ENCODE assay signal across 8 cellular contexts in the genomic region with DNA sequence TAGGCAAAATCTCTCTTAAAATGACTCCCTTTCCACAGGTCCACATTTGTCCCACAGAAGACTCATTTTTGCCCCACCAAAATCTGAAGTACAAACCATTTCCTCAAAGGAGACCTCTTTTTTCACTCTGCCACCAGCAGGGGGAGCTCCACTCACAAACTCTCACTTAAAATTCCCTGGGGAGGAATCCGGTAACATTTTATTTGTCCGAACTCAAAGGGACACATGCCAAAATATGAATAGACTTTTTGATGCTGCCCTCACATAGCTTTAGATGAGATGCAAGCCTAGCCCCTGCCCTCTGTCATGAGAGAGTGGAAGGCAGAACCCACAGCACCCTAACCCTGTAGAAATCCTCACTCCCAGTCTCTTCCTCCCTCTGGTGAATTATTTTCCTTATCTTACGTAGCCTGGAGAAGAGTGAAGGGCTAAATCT. TPM values are rescaled to one million over a fixed set of nuclear protein-coding genes. Genes with fewer than 3 reads are reported as not detected.
DNase-seq lines count a peak whose midpoint lies in the region; ATAC-seq and FAIRE-seq lines count a peak whose summit lies in the region.

No MANE protein-coding gene starts in this region.

- intact Hi-C loops in Right ventricle myocardium superior (cut with DNase I) (loop anchor here (5.0 kb wide), 2 partner anchors 135 to 290 kb away; no protein-coding TSS in a partner anchor), posterior vena cava (cut with DNase I) (loop anchor here in 1 of 2 donors (5.0 kb wide), 1 partner anchor 295 kb away; no protein-coding TSS in a partner anchor)

- peak; percentile 72 for ATAC-seq in Right ventricle myocardium superior (ENCODE audit: poor library complexity)
- ATAC-seq in HG02852 (IDR thresholded peaks at IDR 0.05; ENCODE audit: unreplicated experiment) = no peak

- FAIRE-seq in urothelium cell line (lab: Jason Lieb, UNC) = no peak

- peak; percentile 24 for DNase-seq in COR-L47 (lab: John Stamatoyannopoulos, UW)
- peak; percentile 80 for DNase-seq in HT-29 (ENCODE audit: low spot score)
- peak; percentile 55 for DNase-seq in RKO (ENCODE audit: low spot score)
- DNase-seq in activated naive CD4-positive, alpha-beta T cell treated with Interleukin-2 at 50 U/mL for 16 hours = peak; percentile 61
- DNase-seq in Right ventricle myocardium superior = peak; percentile 61
- peak; percentile 87 for DNase-seq in posterior vena cava (ENCODE audit: low spot score)
- peak; percentile 56 for DNase-seq in urothelium cell line (ENCODE audit: low spot score)

RNA-seq across cellular contexts. Expression of gene RMDN2, which starts 57.1 kb away (rescaled TPM):
- 0.81 and 2.2 TPM in 2 replicates for total RNA-seq in HT-29 (2014; rRNA removed; shearing (Covaris generic))
- total RNA-seq in Right ventricle myocardium superior (4.9 TPM), posterior vena cava (1 to 10 TPM; 6.4 to 6.6 TPM)

Comparison
In these comparisons a context has a peak if more than half of its experiments do, and no peak if none do; other contexts are left out.
1. DNase-seq: peak in every context shown above with its lines; median percentile 87 in posterior vena cava; 80 in HT-29; 61 in activated naive CD4-positive, alpha-beta T cell treated with Interleukin-2 at 50 U/mL for 16 hours; 61 in Right ventricle myocardium superior; 56 in urothelium cell line; 55 in RKO; 24 in COR-L47.